ENCODE assay signal across 8 cellular contexts in the genomic region with DNA sequence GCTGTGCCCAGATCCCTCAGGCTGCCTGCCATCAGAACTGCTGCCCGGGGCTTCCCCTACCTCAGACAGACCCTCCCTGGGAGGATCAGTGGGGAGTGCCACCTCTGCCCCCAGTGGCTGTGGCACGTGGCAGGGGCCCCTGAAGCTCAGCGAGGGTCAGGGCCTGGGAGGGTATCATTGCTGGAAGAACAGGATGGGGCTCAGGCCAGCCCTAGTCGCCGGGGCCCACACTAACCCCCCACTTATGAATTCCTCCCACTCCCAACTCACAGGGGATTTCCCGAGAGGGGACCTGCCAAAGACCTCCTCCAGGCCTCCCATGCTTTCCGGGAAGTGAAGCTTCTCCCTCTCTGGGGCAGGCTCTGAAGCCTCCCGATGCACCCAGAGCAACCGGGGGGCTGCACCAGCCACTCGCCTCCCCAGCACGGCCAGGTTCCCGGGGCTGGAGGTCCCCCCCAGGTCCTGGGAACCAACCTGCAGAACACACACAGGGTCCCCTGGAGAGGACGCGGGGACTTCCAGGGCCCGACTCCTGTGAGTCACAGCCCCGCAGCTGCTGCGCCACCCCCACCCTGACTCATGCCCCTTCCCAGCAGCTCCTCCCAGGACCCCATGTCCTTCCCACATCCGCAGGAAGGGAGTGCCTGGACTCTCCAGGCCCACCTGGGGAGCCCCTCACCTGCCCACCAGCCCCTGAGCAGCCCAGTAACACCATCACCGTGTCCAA. TPM values are rescaled to one million over a fixed set of nuclear protein-coding genes. Genes with fewer than 3 reads are reported as not detected.
DNase-seq lines count a peak whose midpoint lies in the region; ATAC-seq and TF ChIP-seq lines count a peak whose summit lies in the region.

No MANE protein-coding gene starts in this region.

- intact Hi-C loops in ovary (cut with DNase I), result no loop called here

- peak overlapping the region in 1 of 2 donors; percentile 15 for H3K4me3 Mint-ChIP-seq in effector memory CD8-positive, alpha-beta T cell

- H3K27me3 Mint-ChIP-seq in effector memory CD8-positive, alpha-beta T cell, result no peaks in the 10 kb centered on the region

- TF ChIP-seq CTCF in GM12865 (IDR thresholded peaks at IDR 0.05; ENCODE audit: insufficient read depth, low read depth, low read length, missing control alignments) (no peak), ovary (IDR thresholded peaks at IDR 0.05) (no peak)

- peaks cover 8 to 17% of the 10 kb centered on the region in 2 donors for H3K4me1 Mint-ChIP-seq in effector memory CD8-positive, alpha-beta T cell (ENCODE audit: low read depth in 2 of 2)

- no peak for ATAC-seq in effector memory CD8-positive, alpha-beta T cell (replicated peaks)
- ATAC-seq in GM18858 (IDR thresholded peaks at IDR 0.05; ENCODE audit: unreplicated experiment), result no peak

- H3K27me3 ChIP-seq in SJCRH30 (no peaks in the 10 kb centered on the region), ectodermal cell (ENCODE audit: control insufficient read depth, insufficient read depth, low read length, poor library complexity, severe bottlenecking) (no peaks in the 10 kb centered on the region), ovary (no peaks in the 10 kb centered on the region)

- no peak for TF ChIP-seq EP300 in ovary (IDR thresholded peaks at IDR 0.05)

- H3K36me3 ChIP-seq in SJCRH30, result no peaks in the 10 kb centered on the region; the same call in 1 of the 2 replicates
- H3K36me3 ChIP-seq in ectodermal cell (ENCODE audit: control insufficient read depth, insufficient read depth, low read length), result no peaks in the 10 kb centered on the region
- no peaks in the 10 kb centered on the region for H3K36me3 ChIP-seq in ovary

- H3K27ac ChIP-seq in SJCRH30 (peak overlapping the region; percentile 63), ectodermal cell (ENCODE audit: insufficient read depth, low read depth, low read length, poor library complexity, severe bottlenecking) (peak overlapping the region; percentile 44), ovary (no peak overlapping the region)

- peaks cover 18% of the 10 kb centered on the region for H3K4me1 ChIP-seq in SJCRH30
- H3K4me1 ChIP-seq in ectodermal cell (ENCODE audit: control insufficient read depth, insufficient read depth, low read length), result peaks cover 5% of the 10 kb centered on the region
- H3K4me1 ChIP-seq in ovary (ENCODE audit: insufficient read depth), result peaks cover 2% of the 10 kb centered on the region

- TF ChIP-seq POLR2A in ovary (IDR thresholded peaks at IDR 0.05), result no peak

- DNase-seq in GM12865 (ENCODE audit: low read depth) (peak; percentile 77), SJCRH30 (peak; percentile 90 to 93), ovary (peak; percentile 19 to 65 (median 50)), ureter (ENCODE audit: low spot score) (no peak), DMS79 (lab: John Stamatoyannopoulos, UW) (no peak)
- DNase-seq in effector memory CD8-positive, alpha-beta T cell, result no peak

- H3K4me3 ChIP-seq in GM12865 (ENCODE audit: low read depth, low read length) (no peak overlapping the region; the same call in 1 of the 2 replicates), SJCRH30 (no peak overlapping the region), ectodermal cell (ENCODE audit: insufficient read depth, low read depth, low read length) (no peak overlapping the region), ovary (no peak overlapping the region)

- H3K9me3 Mint-ChIP-seq in effector memory CD8-positive, alpha-beta T cell, result no peaks in the 10 kb centered on the region

- H3K36me3 Mint-ChIP-seq in effector memory CD8-positive, alpha-beta T cell (ENCODE audit: insufficient read depth), result peaks cover 23% of the 10 kb centered on the region

- no peaks in the 10 kb centered on the region for H3K9me3 ChIP-seq in SJCRH30 (replicated peaks)
- H3K9me3 ChIP-seq in ectodermal cell (ENCODE audit: control insufficient read depth, low read length), result no peaks in the 10 kb centered on the region
- no peaks in the 10 kb centered on the region for H3K9me3 ChIP-seq in ovary

- no peak overlapping the region for H3K27ac Mint-ChIP-seq in effector memory CD8-positive, alpha-beta T cell

- 68 to 74% methylated on average over 19 of the region's 19 CpGs for WGBS in ectodermal cell, 2 experiments
- 14 to 32% (median 20%) methylated on average over 18 to 19 of the region's 19 CpGs for WGBS in ovary, 3 donors

RNA-seq across cellular contexts. Expression of a gene that starts 2.5 kb away (rescaled TPM):
- total RNA-seq in SJCRH30 (2014; rRNA removed; shearing (Covaris generic)), result 1.3 and 1.7 TPM in 2 replicates
- polyA plus RNA-seq in ectodermal cell (2013, experiment 1 of 4), result 3.2 TPM
- 0.53 TPM for polyA plus RNA-seq in ectodermal cell (2013, experiment 2 of 4)
- polyA plus RNA-seq in ectodermal cell (2013, experiment 3 of 4), result 0.59 TPM
- 2.2 TPM for polyA plus RNA-seq in ectodermal cell (2013, experiment 4 of 4)
- total RNA-seq in ovary, result 1 to 10 TPM; 2.0 to 6.4 (median 4.1) TPM
- 1 to 10 TPM in 1 of 2 donors, not detected in 1; 7.0 TPM for polyA plus RNA-seq in ovary
- total RNA-seq in ureter, result 19.8 TPM

RNA-seq across cellular contexts. Expression of a gene that starts 8.9 kb away (rescaled TPM):
- total RNA-seq in SJCRH30 (2014; rRNA removed; shearing (Covaris generic)), result 39.3 and 44.5 TPM in 2 replicates
- 21.7 TPM for polyA plus RNA-seq in ectodermal cell (2013, experiment 1 of 4)
- polyA plus RNA-seq in ectodermal cell (2013, experiment 2 of 4), result 27.9 TPM
- 19.3 TPM for polyA plus RNA-seq in ectodermal cell (2013, experiment 3 of 4)
- polyA plus RNA-seq in ectodermal cell (2013, experiment 4 of 4), result 20.9 TPM
- 10 to 100 TPM; 25.6 to 59.5 (median 47.4) TPM for total RNA-seq in ovary
- polyA plus RNA-seq in ovary, result 10 to 100 TPM; 15.3 to 38.5 TPM
- total RNA-seq in ureter, result 69.8 TPM

RNA-seq across cellular contexts. Expression of a gene that starts 8.9 kb away (rescaled TPM):
- total RNA-seq in SJCRH30 (2014; rRNA removed; shearing (Covaris generic)), result 24.9 and 26.2 TPM in 2 replicates
- 33.0 TPM for polyA plus RNA-seq in ectodermal cell (2013, experiment 1 of 4)
- 27.2 TPM for polyA plus RNA-seq in ectodermal cell (2013, experiment 2 of 4)
- polyA plus RNA-seq in ectodermal cell (2013, experiment 3 of 4), result 23.8 TPM
- 24.1 TPM for polyA plus RNA-seq in ectodermal cell (2013, experiment 4 of 4)
- total RNA-seq in ovary, result 10 to 100 TPM; 14.0 to 25.6 (median 18.9) TPM
- 10 to 100 TPM in 1 of 2 donors, 1 to 10 TPM in 1; 1.7 to 26.4 TPM for polyA plus RNA-seq in ovary
- total RNA-seq in ureter, result 29.4 TPM

RNA-seq across cellular contexts. Expression of a gene that starts 37.6 kb away (rescaled TPM):
- 4.5 and 10.0 TPM in 2 replicates for total RNA-seq in SJCRH30 (2014; rRNA removed; shearing (Covaris generic))
- 8.8 TPM for polyA plus RNA-seq in ectodermal cell (2013, experiment 1 of 4)
- 9.6 TPM for polyA plus RNA-seq in ectodermal cell (2013, experiment 2 of 4)
- polyA plus RNA-seq in ectodermal cell (2013, experiment 3 of 4), result 9.3 TPM
- polyA plus RNA-seq in ectodermal cell (2013, experiment 4 of 4), result 11.1 TPM
- 10 to 100 TPM in 4 of 7 donors, 1 to 10 TPM in 3; 7.5 to 21.6 (median 13.7) TPM for total RNA-seq in ovary
- 10 to 100 TPM in 1 of 2 donors, under 1 TPM in 1; 0.15 to 15.6 TPM for polyA plus RNA-seq in ovary
- 7.3 TPM for total RNA-seq in ureter

RNA-seq across cellular contexts. Expression of a gene that starts 40.7 kb away (rescaled TPM):
- total RNA-seq in SJCRH30 (2014; rRNA removed; shearing (Covaris generic)), result 52.8 and 64.7 TPM in 2 replicates
- 73.7 TPM for polyA plus RNA-seq in ectodermal cell (2013, experiment 1 of 4)
- polyA plus RNA-seq in ectodermal cell (2013, experiment 2 of 4), result 53.8 TPM
- polyA plus RNA-seq in ectodermal cell (2013, experiment 3 of 4), result 78.4 TPM
- 77.3 TPM for polyA plus RNA-seq in ectodermal cell (2013, experiment 4 of 4)
- total RNA-seq in ovary (100 to 1,000 TPM in 5 of 7 donors, 10 to 100 TPM in 2; 20.6 to 199 (median 104) TPM), ureter (93.6 TPM)
- polyA plus RNA-seq in ovary, result 10 to 100 TPM in 1 of 2 donors, 1 to 10 TPM in 1; 2.2 to 66.7 TPM

Comparison
In these comparisons a context has a peak if more than half of its experiments do, and no peak if none do; other contexts are left out.
1. DNase-seq: peak in GM12865 (single experiment), SJCRH30 (2 of 2) and ovary (5 of 5); none in ureter (single experiment), effector memory CD8-positive, alpha-beta T cell (0 of 3) and DMS79 (single experiment).
2. H3K27ac ChIP-seq: peak in SJCRH30 (single experiment) and ectodermal cell (single experiment); none in ovary (0 of 2).